In the genomic region with DNA sequence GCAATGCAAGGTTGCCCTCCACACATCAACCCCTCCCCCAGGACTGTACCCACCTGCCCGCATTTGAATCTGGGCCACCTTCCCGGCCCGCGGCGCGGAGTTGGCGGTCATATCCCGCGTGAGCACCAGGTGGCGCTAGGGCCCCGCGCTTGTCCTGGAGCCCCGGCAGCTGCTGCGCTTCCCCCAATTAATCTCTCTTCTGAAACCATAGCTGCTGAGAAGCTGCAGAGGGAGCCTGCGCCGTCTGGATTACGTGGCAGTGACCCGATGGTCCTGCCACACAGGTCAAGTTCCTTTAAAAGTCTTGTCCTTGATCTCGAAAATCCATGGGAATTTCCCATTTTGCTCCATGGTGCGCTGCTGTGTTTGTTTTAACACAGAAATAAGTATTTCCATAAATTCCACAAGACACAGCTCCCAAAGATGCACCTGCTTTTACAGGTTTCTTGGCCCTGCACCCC, we compare ENCODE assay signal across 8 cellular contexts. TPM values are rescaled to one million over a fixed set of nuclear protein-coding genes. Genes with fewer than 3 reads are reported as not detected.
A peak's percentile ranks its signal among the peaks of the same experiment; 100 is the strongest.
DNase-seq lines count a peak whose midpoint lies in the region; ATAC-seq and TF ChIP-seq lines count a peak whose summit lies in the region.

No MANE protein-coding gene starts in this region.

- no peaks in the 10 kb centered on the region for H3K9me3 Mint-ChIP-seq in naive B cell

- no peak for TF ChIP-seq POLR2A in erythroblast (IDR thresholded peaks at IDR 0.05; ENCODE audit: low read length)

- H3K36me3 Mint-ChIP-seq in naive B cell, result no peaks in the 10 kb centered on the region

- peaks cover 16 to 36% (median 31%) of the 10 kb centered on the region in 3 donors for H3K4me1 Mint-ChIP-seq in naive B cell

- POLR2A ChIA-PET in OCI-LY7 (lab: Charles Lee), result interaction anchor here (1.1 to 1.7 kb wide), 5 partner anchors 12 to 199 kb away, joined by 3 to 5 read pairs (median 4); no protein-coding TSS in a partner anchor

- peak overlapping the region in 5 of 6 donors; percentile 18 to 78 (median 50) for H3K27ac Mint-ChIP-seq in naive B cell

- H3K9me3 ChIP-seq in OCI-LY7 (ENCODE audit: low read length), result no peaks in the 10 kb centered on the region

- no peak overlapping the region for H3K4me3 ChIP-seq in OCI-LY7 (ENCODE audit: low read depth, low read length, poor library complexity, severe bottlenecking)

- no peaks in the 10 kb centered on the region for H3K36me3 ChIP-seq in OCI-LY7 (ENCODE audit: insufficient read depth, low read length)

- peak overlapping the region; percentile 9; the same call in 1 of the 2 replicates for H2AFZ ChIP-seq in OCI-LY7 (ENCODE audit: low read length)

- no peak overlapping the region for H3K27ac ChIP-seq in C4-2B
- no peak overlapping the region for H3K27ac ChIP-seq in OCI-LY7 (ENCODE audit: low read depth, low read length, poor library complexity, severe bottlenecking)

- BruUV-seq in OCI-LY7 (replicated peaks; lab: Mats Ljungman, UMichigan), result no TSS peak

- peak overlapping the region in 3 of 8 donors; percentile 9 to 22 (median 16) for H3K4me3 Mint-ChIP-seq in naive B cell

- peaks cover 12% of the 10 kb centered on the region for H3K4me1 ChIP-seq in OCI-LY7 (ENCODE audit: insufficient read depth, low read length, poor library complexity, severe bottlenecking)

- CTCF ChIA-PET in OCI-LY7 (lab: Charles Lee; ENCODE audit: unreplicated experiment), result interaction anchor here (0.6 to 2.2 kb wide), 11 partner anchors 10 to 202 kb away, joined by 3 to 30 read pairs (median 5); no protein-coding TSS in a partner anchor

- ATAC-seq in GM19455 (IDR thresholded peaks at IDR 0.05; ENCODE audit: unreplicated experiment) (peak; percentile 68), naive B cell (ENCODE audit: low read depth in 2 of 2) (peak; percentile 87 to 90)

- no peaks in the 10 kb centered on the region for H3K9me2 ChIP-seq in OCI-LY7 (ENCODE audit: insufficient read depth, low read length)

- H3K27me3 Mint-ChIP-seq in naive B cell, result no peaks in the 10 kb centered on the region

- DNase-seq in HuH-7.5 (ENCODE audit: low spot score) (peak; percentile 95), OCI-LY7 (ENCODE audit: low spot score) (peak; percentile 90), activated T-cell treated with anti-CD3 and anti-CD28 coated beads for 1 hour (ENCODE audit: low read depth) (peak; percentile 71), erythroblast (lab: John Stamatoyannopoulos, UW) (peak; percentile 69 to 77), naive B cell (peak; percentile 82)
- DNase-seq in stimulated activated CD8-positive, alpha-beta memory T cell treated with anti-CD3 and anti-CD28 coated beads, Interleukin-7, amount 100 ng/mL, for 1 hour (ENCODE audit: low read depth in 2 of 2), result peak; percentile 63

- TF ChIP-seq CTCF in C4-2B (conservative IDR thresholded peaks at IDR 0.05) (peak; percentile 97), OCI-LY7 (conservative IDR thresholded peaks at IDR 0.05; ENCODE audit: low read length) (peak; percentile 99)

- intact Hi-C loops in OCI-LY7 (cut with micrococcal nuclease; ENCODE audit: unreplicated experiment), result loop anchor here (1.0 to 10.0 kb wide), 4 partner anchors 73 to 703 kb away; no protein-coding TSS in a partner anchor

- no peaks in the 10 kb centered on the region for H4K20me1 ChIP-seq in OCI-LY7 (ENCODE audit: insufficient read depth, low read length)

- H3K79me2 ChIP-seq in OCI-LY7 (ENCODE audit: insufficient read depth, low read depth, low read length), result no peaks in the 10 kb centered on the region

- H3K4me2 ChIP-seq in OCI-LY7 (ENCODE audit: low read length), result peak overlapping the region; percentile 34; the same call in 1 of the 2 replicates

RNA-seq across cellular contexts. Expression of a gene that starts 22.0 kb away (rescaled TPM):
- total RNA-seq in OCI-LY7 (2014; rRNA removed; shearing (Covaris generic)), result 569 and 633 TPM in 2 replicates
- 542 and 581 TPM in 2 replicates for total RNA-seq in OCI-LY7 (2022)
- 1,000 to 10,000 TPM in 5 of 6 donors, 100 to 1,000 TPM in 1; 943 to 1,321 (median 1,168) TPM for polyA plus RNA-seq in naive B cell (ENCODE audit: low read depth in 6 of 6)

RNA-seq across cellular contexts. Expression of a gene that starts 22.1 kb away (rescaled TPM):
- 37.6 and 54.0 TPM in 2 replicates for total RNA-seq in OCI-LY7 (2014; rRNA removed; shearing (Covaris generic))
- 47.5 and 54.4 TPM in 2 replicates for total RNA-seq in OCI-LY7 (2022)
- polyA plus RNA-seq in naive B cell (ENCODE audit: low read depth in 6 of 6), result 10 to 100 TPM; 18.8 to 27.7 (median 21.5) TPM
